ENCODE assay signal across 12 cellular contexts in the genomic region with DNA sequence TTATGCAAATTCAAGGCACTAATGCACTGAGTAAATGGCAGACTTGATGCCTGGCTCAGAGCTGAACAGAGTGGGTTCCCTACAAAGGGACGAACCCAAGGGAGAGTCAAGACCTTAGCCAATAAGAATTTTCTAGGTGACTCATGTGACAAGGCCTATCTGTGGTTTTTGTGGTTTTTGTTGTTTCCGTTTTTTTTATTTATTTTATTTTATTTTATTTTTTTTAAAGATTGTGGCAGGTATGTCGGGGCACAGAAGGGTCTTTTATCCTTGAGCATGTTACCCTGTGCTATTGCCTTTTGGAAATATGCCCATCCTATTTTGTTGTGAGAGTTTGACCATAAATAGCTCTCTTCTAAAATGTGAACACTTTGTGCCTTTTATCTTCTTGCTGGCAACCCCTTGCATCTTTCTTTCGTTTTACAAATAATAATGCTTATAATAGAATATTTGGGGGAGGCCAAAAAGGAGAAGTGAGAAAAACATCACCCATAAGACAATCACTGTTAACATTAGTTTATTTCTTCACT.
A peak's percentile ranks its signal among the peaks of the same experiment; 100 is the strongest.
DNase-seq lines count a peak whose midpoint lies in the region; ATAC-seq and TF ChIP-seq lines count a peak whose summit lies in the region.
"Had no signal": no experiment of that assay in that cellular context is flagged by ENCODE, and none has a peak within 500 bp of the region (broad histone marks: within the 10 kb centered on the region; RNA-seq: fewer than 3 reads in every experiment).

No MANE protein-coding gene starts in this region.

- TF ChIP-seq CTCF in SU-DHL-6 (IDR thresholded peaks at IDR 0.05; ENCODE audit: insufficient read depth, low read length, poor library complexity, severe bottlenecking): no peak

- H3K4me2 ChIP-seq in SU-DHL-6 (ENCODE audit: low read depth, low read length, poor library complexity, severe bottlenecking): peak overlapping the region; percentile 96

- peaks cover 30% of the 10 kb centered on the region for H3F3A ChIP-seq in SU-DHL-6 (ENCODE audit: insufficient read depth)

- ATAC-seq in GM18520 (IDR thresholded peaks at IDR 0.05; ENCODE audit: unreplicated experiment) (peak; percentile 94), GM21515 (IDR thresholded peaks at IDR 0.05; ENCODE audit: unreplicated experiment) (peak; percentile 99), HG03103 (IDR thresholded peaks at IDR 0.05; ENCODE audit: low read depth, unreplicated experiment) (peak; percentile 97)
- ATAC-seq: left cardiac atrium, pancreas had no signal

- H2AFZ ChIP-seq in SU-DHL-6 (ENCODE audit: low read depth, low read length, severe bottlenecking): no peak overlapping the region

- H3K4me3 ChIP-seq in SU-DHL-6 (ENCODE audit: insufficient read depth, low read length, poor library complexity, severe bottlenecking): peak overlapping the region; percentile 54
- H3K4me3 ChIP-seq: pancreas had no signal

- H3K9me2 ChIP-seq in SU-DHL-6 (replicated peaks; ENCODE audit: insufficient read depth, low read length): no peaks in the 10 kb centered on the region

- peak overlapping the region; percentile 63 for H3K9ac ChIP-seq in SU-DHL-6 (ENCODE audit: low read length)

- no peaks in the 10 kb centered on the region for H3K27me3 ChIP-seq in SU-DHL-6 (ENCODE audit: low read length)
- H3K27me3 ChIP-seq: pancreas had no signal

- DNase-seq in activated T-cell treated with anti-CD3 and anti-CD28 coated beads, Interleukin-2, amount 50 U/mL, for 1 hour: no peak
- no peak for DNase-seq in NCI-H82 treated with DMSO at 0.1 percent for 48 hours (lab: John Stamatoyannopoulos, UW; ENCODE audit: unreplicated experiment)
- DNase-seq in HPDE6-E6E7 (ENCODE audit: extremely low spot score): no peak
- no peak for DNase-seq in mucosa of gallbladder (ENCODE audit: low spot score)
- DNase-seq: DMS 273 treated with DMSO at 0.1 percent for 48 hours, left cardiac atrium, NCI-H446, pancreas had no signal

- H3K27ac ChIP-seq in SU-DHL-6 (ENCODE audit: low read depth, low read length): peak overlapping the region; percentile 99
- H3K27ac ChIP-seq: pancreas had no signal

- no peaks in the 10 kb centered on the region for H3K9me3 ChIP-seq in SU-DHL-6 (ENCODE audit: insufficient read depth, low read length)
- H3K9me3 ChIP-seq: pancreas had no signal

- H4K20me1 ChIP-seq in SU-DHL-6 (ENCODE audit: low read depth, low read length): no peaks in the 10 kb centered on the region

- no peaks in the 10 kb centered on the region for H3K36me3 ChIP-seq in SU-DHL-6 (ENCODE audit: low read length)
- H3K36me3 ChIP-seq: pancreas had no signal

- no peaks in the 10 kb centered on the region for H3K79me2 ChIP-seq in SU-DHL-6 (ENCODE audit: insufficient read depth, low read length)
